In genomic region chr12:39638840-39639239, GRCh38 we compare ENCODE assay signal across 3 cellular contexts.
A peak's percentile ranks its signal among the peaks of the same experiment; 100 is the strongest.
TF ChIP-seq lines count a peak whose summit lies in the region.

No MANE protein-coding gene starts in this region.

TF ChIP-seq in HepG2, 621 proteins besides CTCF, POLR2A, EP300 and RAD21:
- TF ChIP-seq ZNF3 (CRISPR knock-in tag; IDR thresholded peaks at IDR 0.05) (no peak), NRL (CRISPR knock-in tag; IDR thresholded peaks at IDR 0.05; ENCODE audit: borderline replicate concordance) (no peak), TCF7L2 (IDR thresholded peaks at IDR 0.05; ENCODE audit: low read depth, low read length) (no peak), CEBPB (IDR thresholded peaks at IDR 0.05; ENCODE audit: borderline replicate concordance, low read depth, low read length) (peak; percentile 75; the same call in 1 of the 2 replicates), SP5 (CRISPR knock-in tag; IDR thresholded peaks at IDR 0.05; ENCODE audit: borderline replicate concordance, low read depth) (no peak), ERF (CRISPR knock-in tag; IDR thresholded peaks at IDR 0.05) (no peak), GLI4 (CRISPR knock-in tag; IDR thresholded peaks at IDR 0.05; ENCODE audit: borderline replicate concordance) (no peak), MLXIP (CRISPR knock-in tag; IDR thresholded peaks at IDR 0.05; ENCODE audit: borderline replicate concordance) (no peak)

TF ChIP-seq in Ishikawa, 13 proteins besides CTCF, POLR2A, EP300 and RAD21:
- TF ChIP-seq NFIC (IDR thresholded peaks at IDR 0.05) (no peak), CEBPB (IDR thresholded peaks at IDR 0.05) (peak; percentile 64), TAF1 (IDR thresholded peaks at IDR 0.05; ENCODE audit: low read depth) (no peak)

TF ChIP-seq in H1, 55 proteins besides CTCF, POLR2A, EP300 and RAD21:
- no peak for TF ChIP-seq MAX (IDR thresholded peaks at IDR 0.05)
- peak; percentile 89 for TF ChIP-seq CEBPB (IDR thresholded peaks at IDR 0.05; ENCODE audit: low read depth, low read length)
